Comparison of ENCODE assay signal across 9 cellular contexts in genomic region chr6:105459049-105459448, GRCh38. TPM values are rescaled to one million over a fixed set of nuclear protein-coding genes. Genes with fewer than 3 reads are reported as not detected.
A peak's percentile ranks its signal among the peaks of the same experiment; 100 is the strongest.
DNase-seq lines count a peak whose midpoint lies in the region; ATAC-seq lines count a peak whose summit lies in the region.
"Had no signal": no experiment of that assay in that cellular context is flagged by ENCODE, and none has a peak within 500 bp of the region (broad histone marks: within the 10 kb centered on the region; RNA-seq: fewer than 3 reads in every experiment).

No MANE protein-coding gene starts in this region.

- H3K27me3 Mint-ChIP-seq in memory B cell, result peaks cover 4% of the 10 kb centered on the region

- peaks cover 5% of the 10 kb centered on the region for H3K9me3 Mint-ChIP-seq in memory B cell

- H3K4me1 Mint-ChIP-seq in memory B cell, result peaks cover 5% of the 10 kb centered on the region

- ATAC-seq in GM18858 (IDR thresholded peaks at IDR 0.05; ENCODE audit: unreplicated experiment) (peak; percentile 95), GM21576 (IDR thresholded peaks at IDR 0.05; ENCODE audit: unreplicated experiment) (peak; percentile 96), memory B cell (ENCODE audit: low read depth) (peak; percentile 34)

- peak overlapping the region; percentile 63 for H3K4me3 Mint-ChIP-seq in memory B cell

- DNase-seq in HT1080 (ENCODE audit: low read depth), result peak; percentile 46
- DNase-seq in memory B cell (ENCODE audit: low spot score in 2 of 2), result no peak
- DNase-seq in D341Med (ENCODE audit: low spot score), result no peak
- no peak for DNase-seq in NAMALWA (ENCODE audit: low spot score)
- DNase-seq in middle frontal gyrus (ENCODE audit: extremely low spot score, low spot score), result no peak
- no peak for DNase-seq in NCI-H345 (lab: John Stamatoyannopoulos, UW)
- DNase-seq: KBM-7 had no signal

- H3K36me3 Mint-ChIP-seq in memory B cell, result peaks cover 2% of the 10 kb centered on the region

- H3K27ac Mint-ChIP-seq in memory B cell, result no peak overlapping the region

RNA-seq across cellular contexts. Expression of gene PREP, which starts 56.2 kb away (rescaled TPM):
- total RNA-seq in HT1080 (2014; rRNA removed; shearing (Covaris generic)), result 25.4 and 42.4 TPM in 2 replicates
- polyA plus RNA-seq in HT1080 (2015; cell fraction: cytosol; rRNA removed), result 45.2 and 53.1 TPM in 2 replicates
- polyA plus RNA-seq in HT1080 (2015; cell fraction: nucleus; rRNA removed), result 73.0 and 83.2 TPM in 2 replicates

Comparison
In these comparisons a context has a peak if more than half of its experiments do, and no peak if none do; other contexts are left out.
1. ATAC-seq: peak in every context shown above with its lines; median percentile 96 in GM21576; 95 in GM18858; 34 in memory B cell.